2 cellular contexts compared by ENCODE assay signal in the genomic region with DNA sequence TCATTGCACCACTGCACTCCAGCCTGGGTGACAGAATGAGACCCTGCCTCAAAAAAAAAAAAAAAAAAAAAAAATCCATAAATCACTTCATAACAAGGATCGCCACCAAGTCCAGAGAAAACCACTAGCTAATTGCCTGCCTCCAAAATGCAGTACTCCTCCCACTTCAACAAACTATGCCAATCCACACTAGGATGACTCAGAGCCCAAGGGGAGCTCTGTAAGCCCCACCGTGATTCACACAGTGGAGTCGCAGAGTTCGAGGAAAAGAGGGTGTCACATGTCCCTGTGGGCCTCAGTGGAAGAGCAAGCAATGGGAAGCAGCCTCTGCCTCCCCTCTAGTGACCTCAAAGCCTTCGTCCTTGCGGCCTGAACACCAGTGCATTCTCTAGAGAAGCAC.
TF ChIP-seq lines count a peak whose summit lies in the region.

No MANE protein-coding gene starts in this region.

TF ChIP-seq in Ishikawa, 13 proteins besides CTCF, POLR2A, EP300 and RAD21:
- no peak for TF ChIP-seq TCF12 (IDR thresholded peaks at IDR 0.05; ENCODE audit: low read depth)
- TF ChIP-seq, protein P1, sequence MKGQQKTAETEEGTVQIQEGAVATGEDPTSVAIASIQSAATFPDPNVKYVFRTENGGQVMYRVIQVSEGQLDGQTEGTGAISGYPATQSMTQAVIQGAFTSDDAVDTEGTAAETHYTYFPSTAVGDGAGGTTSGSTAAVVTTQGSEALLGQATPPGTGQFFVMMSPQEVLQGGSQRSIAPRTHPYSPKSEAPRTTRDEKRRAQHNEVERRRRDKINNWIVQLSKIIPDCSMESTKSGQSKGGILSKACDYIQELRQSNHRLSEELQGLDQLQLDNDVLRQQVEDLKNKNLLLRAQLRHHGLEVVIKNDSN (IDR thresholded peaks at IDR 0.05) = peak; percentile 20; the same call in 1 of the 2 replicates

TF ChIP-seq in GM12878, 131 proteins besides CTCF, POLR2A, EP300 and RAD21:
- TF ChIP-seq MTA2 (IDR thresholded peaks at IDR 0.05; ENCODE audit: low read depth) = no peak
- no peak for TF ChIP-seq ZZZ3 (IDR thresholded peaks at IDR 0.05; ENCODE audit: control insufficient read depth, insufficient read length, low read depth)
- no peak for TF ChIP-seq ZNF24 (IDR thresholded peaks at IDR 0.05)
- no peak for TF ChIP-seq TCF7 (IDR thresholded peaks at IDR 0.05; ENCODE audit: borderline replicate concordance)
- no peak for TF ChIP-seq HDAC2 (IDR thresholded peaks at IDR 0.05)
- no peak for TF ChIP-seq ZNF384 (IDR thresholded peaks at IDR 0.05; ENCODE audit: borderline replicate concordance, low read depth, low read length)
- TF ChIP-seq WRNIP1 (IDR thresholded peaks at IDR 0.05; ENCODE audit: borderline replicate concordance, low read depth, low read length) = no peak
- no peak for TF ChIP-seq ZNF217 (IDR thresholded peaks at IDR 0.05)
- TF ChIP-seq LARP7 (IDR thresholded peaks at IDR 0.05) = no peak
- TF ChIP-seq, protein P2, sequence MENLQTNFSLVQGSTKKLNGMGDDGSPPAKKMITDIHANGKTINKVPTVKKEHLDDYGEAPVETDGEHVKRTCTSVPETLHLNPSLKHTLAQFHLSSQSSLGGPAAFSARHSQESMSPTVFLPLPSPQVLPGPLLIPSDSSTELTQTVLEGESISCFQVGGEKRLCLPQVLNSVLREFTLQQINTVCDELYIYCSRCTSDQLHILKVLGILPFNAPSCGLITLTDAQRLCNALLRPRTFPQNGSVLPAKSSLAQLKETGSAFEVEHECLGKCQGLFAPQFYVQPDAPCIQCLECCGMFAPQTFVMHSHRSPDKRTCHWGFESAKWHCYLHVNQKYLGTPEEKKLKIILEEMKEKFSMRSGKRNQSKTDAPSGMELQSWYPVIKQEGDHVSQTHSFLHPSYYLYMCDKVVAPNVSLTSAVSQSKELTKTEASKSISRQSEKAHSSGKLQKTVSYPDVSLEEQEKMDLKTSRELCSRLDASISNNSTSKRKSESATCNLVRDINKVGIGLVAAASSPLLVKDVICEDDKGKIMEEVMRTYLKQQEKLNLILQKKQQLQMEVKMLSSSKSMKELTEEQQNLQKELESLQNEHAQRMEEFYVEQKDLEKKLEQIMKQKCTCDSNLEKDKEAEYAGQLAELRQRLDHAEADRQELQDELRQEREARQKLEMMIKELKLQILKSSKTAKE (IDR thresholded peaks at IDR 0.05; ENCODE audit: low read depth, poor library complexity, severe bottlenecking) = no peak
- TF ChIP-seq, protein P3, sequence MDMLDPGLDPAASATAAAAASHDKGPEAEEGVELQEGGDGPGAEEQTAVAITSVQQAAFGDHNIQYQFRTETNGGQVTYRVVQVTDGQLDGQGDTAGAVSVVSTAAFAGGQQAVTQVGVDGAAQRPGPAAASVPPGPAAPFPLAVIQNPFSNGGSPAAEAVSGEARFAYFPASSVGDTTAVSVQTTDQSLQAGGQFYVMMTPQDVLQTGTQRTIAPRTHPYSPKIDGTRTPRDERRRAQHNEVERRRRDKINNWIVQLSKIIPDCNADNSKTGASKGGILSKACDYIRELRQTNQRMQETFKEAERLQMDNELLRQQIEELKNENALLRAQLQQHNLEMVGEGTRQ (IDR thresholded peaks at IDR 0.05; ENCODE audit: borderline replicate concordance, low read depth, low read length) = no peak
- no peak for TF ChIP-seq NRF1 (conservative IDR thresholded peaks at IDR 0.05; ENCODE audit: low read depth, low read length)
- TF ChIP-seq ZNF622 (IDR thresholded peaks at IDR 0.05) = no peak
- no peak for TF ChIP-seq TCF12 (IDR thresholded peaks at IDR 0.05; ENCODE audit: low read depth, low read length)
- no peak for TF ChIP-seq KDM1A (IDR thresholded peaks at IDR 0.05; ENCODE audit: borderline replicate concordance)
- TF ChIP-seq, protein P4, sequence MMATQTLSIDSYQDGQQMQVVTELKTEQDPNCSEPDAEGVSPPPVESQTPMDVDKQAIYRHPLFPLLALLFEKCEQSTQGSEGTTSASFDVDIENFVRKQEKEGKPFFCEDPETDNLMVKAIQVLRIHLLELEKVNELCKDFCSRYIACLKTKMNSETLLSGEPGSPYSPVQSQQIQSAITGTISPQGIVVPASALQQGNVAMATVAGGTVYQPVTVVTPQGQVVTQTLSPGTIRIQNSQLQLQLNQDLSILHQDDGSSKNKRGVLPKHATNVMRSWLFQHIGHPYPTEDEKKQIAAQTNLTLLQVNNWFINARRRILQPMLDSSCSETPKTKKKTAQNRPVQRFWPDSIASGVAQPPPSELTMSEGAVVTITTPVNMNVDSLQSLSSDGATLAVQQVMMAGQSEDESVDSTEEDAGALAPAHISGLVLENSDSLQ (IDR thresholded peaks at IDR 0.05) = no peak
- TF ChIP-seq TARDBP (IDR thresholded peaks at IDR 0.05; ENCODE audit: borderline replicate concordance) = no peak
- TF ChIP-seq, protein P5, sequence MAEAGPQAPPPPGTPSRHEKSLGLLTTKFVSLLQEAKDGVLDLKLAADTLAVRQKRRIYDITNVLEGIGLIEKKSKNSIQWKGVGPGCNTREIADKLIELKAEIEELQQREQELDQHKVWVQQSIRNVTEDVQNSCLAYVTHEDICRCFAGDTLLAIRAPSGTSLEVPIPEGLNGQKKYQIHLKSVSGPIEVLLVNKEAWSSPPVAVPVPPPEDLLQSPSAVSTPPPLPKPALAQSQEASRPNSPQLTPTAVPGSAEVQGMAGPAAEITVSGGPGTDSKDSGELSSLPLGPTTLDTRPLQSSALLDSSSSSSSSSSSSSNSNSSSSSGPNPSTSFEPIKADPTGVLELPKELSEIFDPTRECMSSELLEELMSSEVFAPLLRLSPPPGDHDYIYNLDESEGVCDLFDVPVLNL (IDR thresholded peaks at IDR 0.05; ENCODE audit: low read depth, low read length) = no peak
- TF ChIP-seq, protein P6, sequence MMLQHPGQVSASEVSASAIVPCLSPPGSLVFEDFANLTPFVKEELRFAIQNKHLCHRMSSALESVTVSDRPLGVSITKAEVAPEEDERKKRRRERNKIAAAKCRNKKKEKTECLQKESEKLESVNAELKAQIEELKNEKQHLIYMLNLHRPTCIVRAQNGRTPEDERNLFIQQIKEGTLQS (IDR thresholded peaks at IDR 0.05; ENCODE audit: borderline replicate concordance, extremely low read depth, low read depth, low read length) = no peak
TF ChIP-seq in GM12878: peak in this region for 0.
